16 cellular contexts compared by ENCODE assay signal in genomic region chr18:48789259-48789812, GRCh38.
DNase-seq lines count a peak whose midpoint lies in the region; ATAC-seq and TF ChIP-seq lines count a peak whose summit lies in the region.
"Had no signal": no experiment of that assay in that cellular context is flagged by ENCODE, and none has a peak within 500 bp of the region (broad histone marks: within the 10 kb centered on the region; RNA-seq: fewer than 3 reads in every experiment).

No MANE protein-coding gene starts in this region.

- H3K4me2 ChIP-seq in BLaER1 treated with 17β-estradiol and CSF1 and Interleukin-3, amounts not matched to agents 10 nM and 100 nM: peak overlapping the region in 8 of 11 experiments; percentile 87 to 99 (median 94); a peak in 9 of 22 replicates

- H4K20me1 ChIP-seq in BLaER1 treated with 17β-estradiol and CSF1 and Interleukin-3, amounts not matched to agents 10 nM and 100 nM: peaks cover 0 to 34% (median 0%) of the 10 kb centered on the region in 11 experiments; a peak in 6 of 22 replicates

- intact Hi-C loops in left lung (cut with DNase I): loop anchor here in 1 of 2 donors (10.0 kb wide), 1 partner anchor 155 kb away; no protein-coding TSS in a partner anchor
- intact Hi-C loops in gastrocnemius medialis (cut with DNase I; ENCODE audit: low total_unique reads): no loop called here
- intact Hi-C loops in vagina (cut with DNase I): loop anchor here (10.0 kb wide), 1 partner anchor 55 kb away; no protein-coding TSS in a partner anchor

- peaks cover 0 to 9% (median 0%) of the 10 kb centered on the region in 11 experiments; a peak in 1 of 22 replicates for H3K27me3 ChIP-seq in BLaER1 treated with 17β-estradiol and CSF1 and Interleukin-3, amounts not matched to agents 10 nM and 100 nM
- H3K27me3 ChIP-seq in Peyer's patch (no peaks in the 10 kb centered on the region), left lung (no peaks in the 10 kb centered on the region), gastrocnemius medialis (no peaks in the 10 kb centered on the region), vagina (no peaks in the 10 kb centered on the region)

- TF ChIP-seq POLR2A in Peyer's patch (IDR thresholded peaks at IDR 0.05): no peak
- TF ChIP-seq POLR2A in gastrocnemius medialis (IDR thresholded peaks at IDR 0.05): no peak
- TF ChIP-seq POLR2A in vagina (IDR thresholded peaks at IDR 0.05): no peak

- TF ChIP-seq CTCF in Peyer's patch (IDR thresholded peaks at IDR 0.05): no peak
- TF ChIP-seq CTCF in left lung (IDR thresholded peaks at IDR 0.05): no peak
- no peak for TF ChIP-seq CTCF in gastrocnemius medialis (IDR thresholded peaks at IDR 0.05 in 4 of 5, conservative IDR thresholded peaks at IDR 0.05 in 1 of 5)
- TF ChIP-seq CTCF in vagina (IDR thresholded peaks at IDR 0.05): no peak

- ATAC-seq in left lung (no peak), gastrocnemius medialis (no peak)
- ATAC-seq: activated CD4-positive, CD25-positive, alpha-beta regulatory T cell treated with anti-CD3 and anti-CD28 coated beads, Interleukin-2, amount 50 U/mL, for 24 hours; stimulated activated naive CD8-positive, alpha-beta T cell treated with anti-CD3 and anti-CD28 coated beads, Interleukin-15, Interleukin-2, amounts not matched to agents 100 U/mL and 50 U/mL, for 24 hours had no signal

- H3K9me3 ChIP-seq in BLaER1 treated with 17β-estradiol and CSF1 and Interleukin-3, amounts not matched to agents 10 nM and 100 nM (replicated peaks in 1 of 11): no peaks in the 10 kb centered on the region
- H3K9me3 ChIP-seq in Peyer's patch: no peaks in the 10 kb centered on the region
- H3K9me3 ChIP-seq in left lung: no peaks in the 10 kb centered on the region
- H3K9me3 ChIP-seq in gastrocnemius medialis: no peaks in the 10 kb centered on the region
- H3K9me3 ChIP-seq in vagina: no peaks in the 10 kb centered on the region

- H3K27ac ChIP-seq in BLaER1 treated with 17β-estradiol and CSF1 and Interleukin-3, amounts not matched to agents 10 nM and 100 nM: no peak overlapping the region
- H3K27ac ChIP-seq in Peyer's patch (peak overlapping the region in 3 of 4 donors; percentile 6 to 54 (median 42)), left lung (peak overlapping the region; percentile 70 to 83), gastrocnemius medialis (peak overlapping the region; percentile 45 to 82 (median 76)), vagina (no peak overlapping the region)

- H3K4me3 ChIP-seq in BLaER1 treated with 17β-estradiol and CSF1 and Interleukin-3, amounts not matched to agents 10 nM and 100 nM: no peak overlapping the region
- H3K4me3 ChIP-seq in Peyer's patch (no peak overlapping the region), left lung (no peak overlapping the region), gastrocnemius medialis (no peak overlapping the region), vagina (no peak overlapping the region)

- peaks cover 61 to 78% (median 67%) of the 10 kb centered on the region in 10 experiments for H3K4me1 ChIP-seq in BLaER1 treated with 17β-estradiol and CSF1 and Interleukin-3, amounts not matched to agents 10 nM and 100 nM
- H3K4me1 ChIP-seq in Peyer's patch: peaks cover 0 to 11% (median 3%) of the 10 kb centered on the region in 4 donors
- peaks cover 11 to 41% of the 10 kb centered on the region in 2 donors for H3K4me1 ChIP-seq in left lung
- H3K4me1 ChIP-seq in gastrocnemius medialis: peaks cover 2 to 18% of the 10 kb centered on the region in 2 donors
- H3K4me1 ChIP-seq in vagina: peaks cover 5% of the 10 kb centered on the region

- DNase-seq in Peyer's patch (peak in 1 of 3 donors; percentile 21), left lung (no peak), gastrocnemius medialis (no peak), NCI-H1930 (lab: John Stamatoyannopoulos, UW) (no peak), NCI-H524 (lab: John Stamatoyannopoulos, UW) (no peak), dedifferentiated amniotic fluid mesenchymal stem cell (ENCODE audit: extremely low spot score) (no peak), vagina (ENCODE audit: extremely low spot score in 2 of 2) (no peak)
- DNase-seq: activated CD4-positive, alpha-beta T cell treated with anti-CD3 and anti-CD28 coated beads, Interleukin-2, amount 50 U/mL, for 48 hours; cortex of kidney; hypothalamus; immature natural killer cell; NCI-H1092; NCI-H1694 treated with DMSO at 0.1 percent for 48 hours; stimulated activated naive CD8-positive, alpha-beta T cell treated with anti-CD3 and anti-CD28 coated beads, Interleukin-15, Interleukin-2, amounts not matched to agents 100 U/mL and 50 U/mL, for 24 hours had no signal

- in situ Hi-C loops in gastrocnemius medialis (cut with MboI; ENCODE audit: low sequenced_read_pairs in 4 of 4): no loop called here

- H3K9ac ChIP-seq in BLaER1 treated with 17β-estradiol and CSF1 and Interleukin-3, amounts not matched to agents 10 nM and 100 nM: no peak overlapping the region

- peaks cover 0 to 13% (median 4%) of the 10 kb centered on the region in 11 experiments; a peak in 3 of 22 replicates for H3K36me3 ChIP-seq in BLaER1 treated with 17β-estradiol and CSF1 and Interleukin-3, amounts not matched to agents 10 nM and 100 nM
- H3K36me3 ChIP-seq in Peyer's patch: no peaks in the 10 kb centered on the region
- no peaks in the 10 kb centered on the region for H3K36me3 ChIP-seq in left lung
- no peaks in the 10 kb centered on the region for H3K36me3 ChIP-seq in gastrocnemius medialis
- no peaks in the 10 kb centered on the region for H3K36me3 ChIP-seq in vagina

Comparison
In these comparisons a context has a peak if more than half of its experiments do, and no peak if none do; other contexts are left out.
1. H3K27ac ChIP-seq: peak in Peyer's patch (3 of 4), left lung (2 of 2) and gastrocnemius medialis (4 of 4); none in BLaER1 treated with 17β-estradiol and CSF1 and Interleukin-3, amounts not matched to agents 10 nM and 100 nM (0 of 11) and vagina (single experiment).